Comparison of ENCODE assay signal across 11 cellular contexts in the genomic region with DNA sequence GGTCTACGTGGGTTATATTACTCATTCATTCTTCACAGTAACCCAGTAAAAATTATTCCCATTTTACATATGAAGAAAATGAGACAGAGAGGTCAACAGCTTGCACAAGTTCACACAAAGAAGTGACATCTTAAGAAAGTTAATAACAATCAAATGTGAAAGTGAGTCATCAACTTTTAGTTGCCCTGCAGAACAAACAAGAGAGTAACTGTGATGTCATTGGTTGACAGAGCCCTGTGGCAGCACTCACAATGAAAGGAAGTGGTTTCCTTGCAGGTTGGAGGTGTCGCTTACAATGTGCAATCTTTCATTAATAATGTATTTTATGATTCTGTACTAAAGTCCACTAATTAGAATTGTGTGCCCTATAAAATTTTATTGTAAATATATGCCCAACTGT.
DNase-seq lines count a peak whose midpoint lies in the region; ATAC-seq, FAIRE-seq and TF ChIP-seq lines count a peak whose summit lies in the region.
"Had no signal": no experiment of that assay in that cellular context is flagged by ENCODE, and none has a peak within 500 bp of the region (broad histone marks: within the 10 kb centered on the region; RNA-seq: fewer than 3 reads in every experiment).

No MANE protein-coding gene starts in this region.

- TF ChIP-seq POLR2A in H54 (IDR thresholded peaks at IDR 0.05; ENCODE audit: low read depth, low read length) (no peak), lower leg skin (IDR thresholded peaks at IDR 0.05) (no peak)

- H3K27me3 Mint-ChIP-seq in naive thymus-derived CD4-positive, alpha-beta T cell, result peaks cover 0 to 7% (median 0%) of the 10 kb centered on the region in 5 donors
- H3K27me3 Mint-ChIP-seq: naive B cell had no signal

- no peaks in the 10 kb centered on the region for H3K36me3 ChIP-seq in PC-3 (ENCODE audit: low read depth, low read length)
- H3K36me3 ChIP-seq in naive thymus-derived CD4-positive, alpha-beta T cell (ENCODE audit: control insufficient read depth in 2 of 3, insufficient read depth in 3 of 3, low read length in 3 of 3), result no peaks in the 10 kb centered on the region

- H4K20me1 ChIP-seq in PC-3 (ENCODE audit: low read length), result no peaks in the 10 kb centered on the region

- no peak overlapping the region for H3K4me2 ChIP-seq in PC-3 (ENCODE audit: low read length)

- ATAC-seq in GM21786 (IDR thresholded peaks at IDR 0.05; ENCODE audit: unreplicated experiment) (peak; percentile 82), PC-3 (no peak)
- ATAC-seq in naive thymus-derived CD4-positive, alpha-beta T cell, result peak; percentile 80
- ATAC-seq: K562 had no signal

- intact Hi-C loops in PC-3 (cut with micrococcal nuclease) (no loop called here), posterior vena cava (cut with DNase I) (no loop called here), lower leg skin (cut with DNase I; ENCODE audit: low total_unique reads) (no loop called here)
- intact Hi-C loops in naive thymus-derived CD4-positive, alpha-beta T cell (cut with micrococcal nuclease), result no loop called here

- POLR2A ChIA-PET in PC-3 (lab: Charles Lee; ENCODE audit: unreplicated experiment), result interaction anchor here (0.8 kb wide), 1 partner anchor 512 kb away, joined by 8 read pairs; no protein-coding TSS in a partner anchor
- POLR2A ChIA-PET in naive thymus-derived CD4-positive, alpha-beta T cell (lab: Charles Lee), result no interaction called here

- H3F3A ChIP-seq in PC-3 (ENCODE audit: low read length, unreplicated experiment), result no peaks in the 10 kb centered on the region

- H3K27ac ChIP-seq in PC-3 (ENCODE audit: low read length), result no peak overlapping the region
- H3K27ac ChIP-seq in naive thymus-derived CD4-positive, alpha-beta T cell (ENCODE audit: low read depth, low read length), result no peak overlapping the region

- no peak for FAIRE-seq in H54 (lab: Jason Lieb, UNC)
- FAIRE-seq: K562 had no signal

- H3K4me3 ChIP-seq in PC-3 (ENCODE audit: low read length), result no peak overlapping the region
- H3K4me3 ChIP-seq in naive thymus-derived CD4-positive, alpha-beta T cell (ENCODE audit: low read length), result no peak overlapping the region
- no peak overlapping the region for H3K4me3 ChIP-seq in lower leg skin (ENCODE audit: low read depth, poor library complexity, severe bottlenecking)
- H3K4me3 ChIP-seq: K562 had no signal

- peak; percentile 16 for DNase-seq in activated naive CD4-positive, alpha-beta T cell treated with Interleukin-2 at 50 U/mL for 16 hours
- no peak for DNase-seq in activated naive CD4-positive, alpha-beta T cell (lab: John Stamatoyannopoulos, UW)
- peak; percentile 3 for DNase-seq in PC-3
- DNase-seq in naive thymus-derived CD4-positive, alpha-beta T cell, result no peak
- DNase-seq in posterior vena cava (ENCODE audit: low spot score), result no peak
- DNase-seq in H54 (ENCODE audit: insufficient read length, low spot score), result no peak
- no peak for DNase-seq in lower leg skin (ENCODE audit: low spot score in 2 of 2)
- DNase-seq: naive B cell had no signal

- no peaks in the 10 kb centered on the region for H3K9me2 ChIP-seq in PC-3 (replicated peaks; ENCODE audit: low read length)

- no peak overlapping the region for H2AFZ ChIP-seq in PC-3 (ENCODE audit: low read length)

- no peak overlapping the region for H3K27ac Mint-ChIP-seq in naive thymus-derived CD4-positive, alpha-beta T cell
- H3K27ac Mint-ChIP-seq: activated naive CD8-positive, alpha-beta T cell; naive B cell had no signal

- no peak for TF ChIP-seq CTCF in PC-3 (conservative IDR thresholded peaks at IDR 0.05; ENCODE audit: low read depth, low read length)
- TF ChIP-seq CTCF in lower leg skin (IDR thresholded peaks at IDR 0.05), result no peak

- CTCF ChIA-PET in PC-3 (lab: Charles Lee), result no interaction called here
- CTCF ChIA-PET in naive thymus-derived CD4-positive, alpha-beta T cell (lab: Charles Lee), result no interaction called here

- no peaks in the 10 kb centered on the region for H3K79me2 ChIP-seq in PC-3 (ENCODE audit: low read length)

- no TSS peak for BruUV-seq in PC-3 (replicated peaks; lab: Mats Ljungman, UMichigan)

- no peaks in the 10 kb centered on the region for H3K9me3 ChIP-seq in PC-3 (ENCODE audit: low read length)
- no peaks in the 10 kb centered on the region for H3K9me3 ChIP-seq in naive thymus-derived CD4-positive, alpha-beta T cell (ENCODE audit: control insufficient read depth in 2 of 3, low read length in 3 of 3)

- no peak overlapping the region for H3K9ac ChIP-seq in PC-3 (ENCODE audit: low read length)

- H3K36me3 Mint-ChIP-seq in naive thymus-derived CD4-positive, alpha-beta T cell, result no peaks in the 10 kb centered on the region
- H3K36me3 Mint-ChIP-seq: activated naive CD8-positive, alpha-beta T cell had no signal

- H3K27me3 ChIP-seq in PC-3 (ENCODE audit: low read length), result no peaks in the 10 kb centered on the region
- H3K27me3 ChIP-seq in naive thymus-derived CD4-positive, alpha-beta T cell (ENCODE audit: control insufficient read depth in 2 of 2, insufficient read depth in 2 of 2, low read length in 2 of 2), result no peaks in the 10 kb centered on the region

- peaks cover 0 to 11% (median 0%) of the 10 kb centered on the region in 11 donors for H3K9me3 Mint-ChIP-seq in naive thymus-derived CD4-positive, alpha-beta T cell

- H3K4me1 Mint-ChIP-seq in naive thymus-derived CD4-positive, alpha-beta T cell, result peaks cover 0 to 3% (median 0%) of the 10 kb centered on the region in 7 donors
- H3K4me1 Mint-ChIP-seq: naive B cell had no signal

- H3K4me3 Mint-ChIP-seq in naive thymus-derived CD4-positive, alpha-beta T cell, result peak overlapping the region in 1 of 10 donors; percentile 61
- H3K4me3 Mint-ChIP-seq: activated naive CD8-positive, alpha-beta T cell; naive B cell had no signal

- no peaks in the 10 kb centered on the region for H3K4me1 ChIP-seq in PC-3 (ENCODE audit: insufficient read depth, low read length)
- H3K4me1 ChIP-seq in naive thymus-derived CD4-positive, alpha-beta T cell (ENCODE audit: control insufficient read depth in 2 of 2, insufficient read depth in 2 of 2, low read length in 2 of 2), result peaks cover 0 to 11% of the 10 kb centered on the region in 2 donors

- 75 to 77% methylated on average over 2 of the region's 2 CpGs for WGBS in lower leg skin, 2 donors

Comparison
In these comparisons a context has a peak if more than half of its experiments do, and no peak if none do; other contexts are left out.
1. DNase-seq: peak in activated naive CD4-positive, alpha-beta T cell treated with Interleukin-2 at 50 U/mL for 16 hours (single experiment) and PC-3 (single experiment); none in activated naive CD4-positive, alpha-beta T cell (0 of 4), naive thymus-derived CD4-positive, alpha-beta T cell (0 of 9), posterior vena cava (single experiment), H54 (single experiment) and lower leg skin (0 of 2).